ENCODE assay signal across 11 cellular contexts in genomic region chr6:160791459-160791858, GRCh38.
DNase-seq lines count a peak whose midpoint lies in the region; ATAC-seq lines count a peak whose summit lies in the region.
"Had no signal": no experiment of that assay in that cellular context is flagged by ENCODE, and none has a peak within 500 bp of the region (broad histone marks: within the 10 kb centered on the region; RNA-seq: fewer than 3 reads in every experiment).

No MANE protein-coding gene starts in this region.

- ATAC-seq in HG02678 (IDR thresholded peaks at IDR 0.05; ENCODE audit: unreplicated experiment): peak; percentile 80
- peak; percentile 50 for ATAC-seq in HG03571 (IDR thresholded peaks at IDR 0.05; ENCODE audit: unreplicated experiment)
- ATAC-seq: gastrocnemius medialis had no signal

- DNase-seq in stimulated activated CD4-positive, alpha-beta T cell treated with anti-CD3 and anti-CD28 coated beads, Interleukin-4, amount 100 ng/mL, for 1 hour: peak; percentile 2
- DNase-seq in stimulated activated CD4-positive, alpha-beta T cell treated with anti-CD3 and anti-CD28 coated beads, Interleukin-1b, Interleukin-23, amount 100 ng/mL, for 48 hours: no peak
- DNase-seq in NCI-H1930 (lab: John Stamatoyannopoulos, UW) (no peak), islet precursor cell (no peak), COR-L47 (lab: John Stamatoyannopoulos, UW) (no peak), NAMALWA (ENCODE audit: low spot score) (no peak)
- DNase-seq: gastrocnemius medialis, GDM1, midbrain had no signal
